Comparison of ENCODE assay signal across 12 cellular contexts in genomic region chr22:29782061-29782845, GRCh38. TPM values are rescaled to one million over a fixed set of nuclear protein-coding genes. Genes with fewer than 3 reads are reported as not detected.
DNase-seq lines count a peak whose midpoint lies in the region; ATAC-seq and TF ChIP-seq lines count a peak whose summit lies in the region.
"Had no signal": no experiment of that assay in that cellular context is flagged by ENCODE, and none has a peak within 500 bp of the region (broad histone marks: within the 10 kb centered on the region; RNA-seq: fewer than 3 reads in every experiment).

No MANE protein-coding gene starts in this region.

- H3K9ac ChIP-seq in skeletal muscle tissue (ENCODE audit: low read depth in 1 of 3, low read length in 3 of 3): peak overlapping the region; percentile 43 to 74 (median 45)

- ATAC-seq in HG03571 (IDR thresholded peaks at IDR 0.05; ENCODE audit: unreplicated experiment) (no peak), GM21723 (IDR thresholded peaks at IDR 0.05; ENCODE audit: unreplicated experiment) (no peak)

- H3K9me3 ChIP-seq in skeletal muscle tissue (ENCODE audit: control insufficient read depth in 3 of 3, low read length in 3 of 3): no peaks in the 10 kb centered on the region

- peaks cover 42 to 47% (median 44%) of the 10 kb centered on the region in 3 donors for H3K4me1 ChIP-seq in skeletal muscle tissue (ENCODE audit: control insufficient read depth in 3 of 3, insufficient read depth in 3 of 3, low read length in 3 of 3)

- TF ChIP-seq CTCF in cardiac fibroblast (IDR thresholded peaks at IDR 0.05; ENCODE audit: low read depth, low read length): no peak

- peak overlapping the region; percentile 82 for H3K27ac ChIP-seq in skeletal muscle tissue (ENCODE audit: low read depth, low read length)

- peaks cover 4 to 6% (median 5%) of the 10 kb centered on the region in 3 donors for H3K36me3 ChIP-seq in skeletal muscle tissue (ENCODE audit: control insufficient read depth in 3 of 3, insufficient read depth in 3 of 3, low read length in 3 of 3)

- H3K4me3 ChIP-seq in cardiac fibroblast (replicated peaks in 1 of 2; ENCODE audit: low read depth in 2 of 2, low read length in 2 of 2) (no peak overlapping the region), skeletal muscle tissue (ENCODE audit: low read length in 3 of 3) (no peak overlapping the region)

- H3K27me3 ChIP-seq in skeletal muscle tissue (ENCODE audit: control insufficient read depth in 3 of 3, insufficient read depth in 3 of 3, low read length in 3 of 3): no peaks in the 10 kb centered on the region

- DNase-seq in EL (peak; percentile 40), cardiac fibroblast (ENCODE audit: low read depth in 2 of 2) (peak; percentile 43 to 50), kidney glomerular epithelial cell (lab: John Stamatoyannopoulos, UW) (peak; percentile 18), activated gamma-delta T cell (lab: John Stamatoyannopoulos, UW) (no peak)
- DNase-seq in effector CD8-positive, alpha-beta T cell (lab: John Stamatoyannopoulos, UW): no peak
- DNase-seq: activated CD8-positive, alpha-beta memory T cell treated with anti-CD3 and anti-CD28 coated beads, Interleukin-2, amount 50 U/mL, for 48 hours; NCI-H1436; retina; stimulated activated naive CD4-positive, alpha-beta T cell treated with Interleukin-2 at 50 U/mL for 16 hours had no signal

RNA-seq across cellular contexts. Expression of gene UQCR10, which starts 15.1 kb away (rescaled TPM):
- 57.9 TPM for total RNA-seq in skeletal muscle tissue

RNA-seq across cellular contexts. Expression of gene ZMAT5, which starts 15.4 kb away (rescaled TPM):
- 18.8 TPM for total RNA-seq in skeletal muscle tissue

RNA-seq across cellular contexts. Expression of gene ASCC2, which starts 55.8 kb away (rescaled TPM):
- 15.7 TPM for total RNA-seq in skeletal muscle tissue

Comparison
In these comparisons a context has a peak if more than half of its experiments do, and no peak if none do; other contexts are left out.
1. DNase-seq: peak in EL (single experiment), cardiac fibroblast (2 of 2) and kidney glomerular epithelial cell (single experiment); none in effector CD8-positive, alpha-beta T cell (single experiment) and activated gamma-delta T cell (single experiment).